In genomic region chr3:195868866-195869412, GRCh38 we compare ENCODE assay signal across 23 cellular contexts. TPM values are rescaled to one million over a fixed set of nuclear protein-coding genes. Genes with fewer than 3 reads are reported as not detected.
DNase-seq lines count a peak whose midpoint lies in the region; ATAC-seq and TF ChIP-seq lines count a peak whose summit lies in the region.
"Had no signal": no experiment of that assay in that cellular context is flagged by ENCODE, and none has a peak within 500 bp of the region (broad histone marks: within the 10 kb centered on the region; RNA-seq: fewer than 3 reads in every experiment).

No MANE protein-coding gene starts in this region.

- H3K27ac Mint-ChIP-seq in activated CD8-positive, alpha-beta T cell treated with anti-CD3 and anti-CD28 coated beads, Interleukin-2, amount 10 ng/mL, durations not matched to agents 7 days and 5 days: no peak overlapping the region
- no peak overlapping the region for H3K27ac Mint-ChIP-seq in activated CD8-positive, alpha-beta T cell treated with anti-CD3 and anti-CD28 coated beads for 36 hours

- no peaks in the 10 kb centered on the region for H3K27me3 ChIP-seq in Panc1 (ENCODE audit: control insufficient read depth, insufficient read depth, low read length)
- no peaks in the 10 kb centered on the region for H3K27me3 ChIP-seq in spleen (replicated peaks in 1 of 7)

- intact Hi-C loops in activated CD8-positive, alpha-beta T cell treated with anti-CD3 and anti-CD28 coated beads for 36 hours (cut with micrococcal nuclease): no loop called here
- intact Hi-C loops in Panc1 (cut with micrococcal nuclease; ENCODE audit: unreplicated experiment): no loop called here
- intact Hi-C loops in spleen (cut with DNase I; ENCODE audit: low total_unique reads): no loop called here
- intact Hi-C loops in lower leg skin (cut with DNase I; ENCODE audit: low total_unique reads): loop anchor here (10.0 kb wide), 1 partner anchor 46 kb away; no protein-coding TSS in a partner anchor

- CTCF ChIA-PET in activated CD8-positive, alpha-beta T cell treated with anti-CD3 and anti-CD28 coated beads, Interleukin-2, amount 10 ng/mL, durations not matched to agents 7 days and 5 days (lab: Charles Lee): no interaction called here
- CTCF ChIA-PET in activated CD8-positive, alpha-beta T cell treated with anti-CD3 and anti-CD28 coated beads for 36 hours (lab: Charles Lee): no interaction called here
- CTCF ChIA-PET in Panc1 (lab: Charles Lee): no interaction called here

- H3K4me1 ChIP-seq in Panc1 (ENCODE audit: control insufficient read depth, insufficient read depth, low read length): peaks cover 5% of the 10 kb centered on the region; the same call in 1 of the 2 replicates
- peaks cover 0 to under 1% (median under 1%) of the 10 kb centered on the region in 6 donors for H3K4me1 ChIP-seq in spleen

- no peaks in the 10 kb centered on the region for H3K27me3 Mint-ChIP-seq in activated CD8-positive, alpha-beta T cell treated with anti-CD3 and anti-CD28 coated beads, Interleukin-2, amount 10 ng/mL, durations not matched to agents 7 days and 5 days (ENCODE audit: low read depth)
- no peaks in the 10 kb centered on the region for H3K27me3 Mint-ChIP-seq in activated CD8-positive, alpha-beta T cell treated with anti-CD3 and anti-CD28 coated beads for 36 hours
- H3K27me3 Mint-ChIP-seq: CD4-positive, alpha-beta memory T cell; T-cell had no signal

- peak; percentile 27 for ATAC-seq in activated CD8-positive, alpha-beta T cell treated with anti-CD3 and anti-CD28 coated beads, Interleukin-2, amount 10 ng/mL, durations not matched to agents 7 days and 5 days
- ATAC-seq in activated CD8-positive, alpha-beta T cell treated with anti-CD3 and anti-CD28 coated beads for 36 hours: no peak
- ATAC-seq in Panc1: 0 out of 2 replicates have a peak, but pooled peaks have one; percentile 16
- no peak for ATAC-seq in SK-N-SH treated with all-trans-retinoic acid at 6 μM for 48 hours
- ATAC-seq: A549, Right ventricle myocardium inferior, T-cell had no signal

- H3K4me3 ChIP-seq in Panc1 (ENCODE audit: low read depth in 2 of 2, low read length in 2 of 2): no peak overlapping the region
- no peak overlapping the region for H3K4me3 ChIP-seq in spleen
- H3K4me3 ChIP-seq in lower leg skin (ENCODE audit: low read depth, poor library complexity, severe bottlenecking): no peak overlapping the region
- H3K4me3 ChIP-seq: A549 had no signal

- peaks cover 11% of the 10 kb centered on the region for H3K36me3 Mint-ChIP-seq in activated CD8-positive, alpha-beta T cell treated with anti-CD3 and anti-CD28 coated beads, Interleukin-2, amount 10 ng/mL, durations not matched to agents 7 days and 5 days (ENCODE audit: low read depth)
- H3K36me3 Mint-ChIP-seq in activated CD8-positive, alpha-beta T cell treated with anti-CD3 and anti-CD28 coated beads for 36 hours (ENCODE audit: low read depth): no peaks in the 10 kb centered on the region

- BruUV-seq in Panc1 (replicated peaks; lab: Mats Ljungman, UMichigan): no TSS peak

- no peak for DNase-seq in activated CD8-positive, alpha-beta T cell treated with anti-CD3 and anti-CD28 coated beads, Interleukin-2, amount 10 ng/mL, durations not matched to agents 7 days and 5 days
- DNase-seq in activated CD8-positive, alpha-beta T cell treated with anti-CD3 and anti-CD28 coated beads for 36 hours: no peak
- DNase-seq in Panc1 (ENCODE audit: low read depth, low spot score) (no peak), left kidney (ENCODE audit: low read depth, low spot score) (peak; percentile 24), spleen (peak; percentile 76), lower leg skin (ENCODE audit: low spot score in 2 of 2) (no peak), NCI-H1930 (lab: John Stamatoyannopoulos, UW) (no peak)
- DNase-seq: Calu3; CD4-positive, alpha-beta memory T cell; GF-D8; HFFc6; KBM-7; NCI-H1436; NCI-H2029; NCI-H2171 treated with DMSO at 0.1 percent for 48 hours; NCI-H510A treated with DMSO at 0.1 percent for 48 hours; NCI-H82; T-cell had no signal

- H3K4me3 Mint-ChIP-seq in activated CD8-positive, alpha-beta T cell treated with anti-CD3 and anti-CD28 coated beads, Interleukin-2, amount 10 ng/mL, durations not matched to agents 7 days and 5 days: no peak overlapping the region
- H3K4me3 Mint-ChIP-seq in activated CD8-positive, alpha-beta T cell treated with anti-CD3 and anti-CD28 coated beads for 36 hours: no peak overlapping the region
- H3K4me3 Mint-ChIP-seq: CD4-positive, alpha-beta memory T cell; HFFc6; T-cell had no signal

- no peaks in the 10 kb centered on the region for H3K9me3 Mint-ChIP-seq in activated CD8-positive, alpha-beta T cell treated with anti-CD3 and anti-CD28 coated beads, Interleukin-2, amount 10 ng/mL, durations not matched to agents 7 days and 5 days (ENCODE audit: insufficient read depth)
- H3K9me3 Mint-ChIP-seq in activated CD8-positive, alpha-beta T cell treated with anti-CD3 and anti-CD28 coated beads for 36 hours: no peaks in the 10 kb centered on the region
- H3K9me3 Mint-ChIP-seq: HFFc6, T-cell had no signal

- no peaks in the 10 kb centered on the region for H3K4me1 Mint-ChIP-seq in activated CD8-positive, alpha-beta T cell treated with anti-CD3 and anti-CD28 coated beads, Interleukin-2, amount 10 ng/mL, durations not matched to agents 7 days and 5 days (ENCODE audit: low read depth)
- H3K4me1 Mint-ChIP-seq in activated CD8-positive, alpha-beta T cell treated with anti-CD3 and anti-CD28 coated beads for 36 hours (ENCODE audit: low read depth): no peaks in the 10 kb centered on the region
- H3K4me1 Mint-ChIP-seq: T-cell had no signal

- H3K9me3 ChIP-seq in Panc1 (ENCODE audit: control insufficient read depth, insufficient read depth, low read depth, low read length): no peaks in the 10 kb centered on the region
- H3K9me3 ChIP-seq in spleen: no peaks in the 10 kb centered on the region
- H3K9me3 ChIP-seq: A549 had no signal

- H3K36me3 ChIP-seq in Panc1 (ENCODE audit: control insufficient read depth, insufficient read depth, low read length) (no peaks in the 10 kb centered on the region; the same call in 1 of the 2 replicates), spleen (peaks cover 0 to 97% (median 74%) of the 10 kb centered on the region in 6 donors)

- no peak for TF ChIP-seq CTCF in activated CD8-positive, alpha-beta T cell treated with anti-CD3 and anti-CD28 coated beads for 36 hours (IDR thresholded peaks at IDR 0.05)
- no peak for TF ChIP-seq CTCF in Panc1 (IDR thresholded peaks at IDR 0.05)
- no peak for TF ChIP-seq CTCF in spleen (IDR thresholded peaks at IDR 0.05 in 8 of 11, conservative IDR thresholded peaks at IDR 0.05 in 3 of 11)
- TF ChIP-seq CTCF in lower leg skin (IDR thresholded peaks at IDR 0.05): no peak

- no peak for TF ChIP-seq POLR2A in spleen (IDR thresholded peaks at IDR 0.05)
- TF ChIP-seq POLR2A in lower leg skin (IDR thresholded peaks at IDR 0.05): no peak

- WGBS in spleen, 5 donors: 87 to 93% (median 90%) methylated on average over 17 to 30 of the region's 30 CpGs
- WGBS in lower leg skin, 2 donors: 85 to 89% methylated on average over 16 to 27 of the region's 30 CpGs

- in situ Hi-C loops in Panc1 (cut with HindIII; ENCODE audit: low pct_unique_long_range_greater_than_20kb, low sequenced_read_pairs): no loop called here

- no peak overlapping the region for H3K27ac ChIP-seq in Panc1 (ENCODE audit: low read length)
- no peak overlapping the region for H3K27ac ChIP-seq in spleen
- H3K27ac ChIP-seq: A549 had no signal

- POLR2A ChIA-PET in activated CD8-positive, alpha-beta T cell treated with anti-CD3 and anti-CD28 coated beads, Interleukin-2, amount 10 ng/mL, durations not matched to agents 7 days and 5 days (lab: Charles Lee): no interaction called here
- POLR2A ChIA-PET in activated CD8-positive, alpha-beta T cell treated with anti-CD3 and anti-CD28 coated beads for 36 hours (lab: Charles Lee): interaction anchor here (1.0 kb wide), 1 partner anchor 13 kb away, joined by 3 read pairs; no protein-coding TSS in a partner anchor
- POLR2A ChIA-PET in Panc1 (lab: Charles Lee): no interaction called here

TF ChIP-seq in SK-N-SH treated with all-trans-retinoic acid at 6 μM for 48 hours, 23 proteins besides CTCF, POLR2A, EP300 and RAD21 (continues in another document):
- TF ChIP-seq, protein P1, sequence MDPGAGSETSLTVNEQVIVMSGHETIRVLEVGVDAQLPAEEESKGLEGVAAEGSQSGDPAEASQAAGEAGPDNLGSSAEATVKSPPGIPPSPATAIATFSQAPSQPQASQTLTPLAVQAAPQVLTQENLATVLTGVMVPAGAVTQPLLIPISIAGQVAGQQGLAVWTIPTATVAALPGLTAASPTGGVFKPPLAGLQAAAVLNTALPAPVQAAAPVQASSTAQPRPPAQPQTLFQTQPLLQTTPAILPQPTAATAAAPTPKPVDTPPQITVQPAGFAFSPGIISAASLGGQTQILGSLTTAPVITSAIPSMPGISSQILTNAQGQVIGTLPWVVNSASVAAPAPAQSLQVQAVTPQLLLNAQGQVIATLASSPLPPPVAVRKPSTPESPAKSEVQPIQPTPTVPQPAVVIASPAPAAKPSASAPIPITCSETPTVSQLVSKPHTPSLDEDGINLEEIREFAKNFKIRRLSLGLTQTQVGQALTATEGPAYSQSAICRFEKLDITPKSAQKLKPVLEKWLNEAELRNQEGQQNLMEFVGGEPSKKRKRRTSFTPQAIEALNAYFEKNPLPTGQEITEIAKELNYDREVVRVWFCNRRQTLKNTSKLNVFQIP (CRISPR knock-in tag; IDR thresholded peaks at IDR 0.05; ENCODE audit: borderline replicate concordance, low read depth): no peak
- no peak for TF ChIP-seq ZNF565 (CRISPR knock-in tag; conservative IDR thresholded peaks at IDR 0.05; ENCODE audit: low read depth)
- TF ChIP-seq TCF4 (CRISPR knock-in tag; IDR thresholded peaks at IDR 0.05; ENCODE audit: borderline replicate concordance): no peak
- TF ChIP-seq ISL1 (CRISPR knock-in tag; IDR thresholded peaks at IDR 0.05): no peak
- TF ChIP-seq CSDC2 (CRISPR knock-in tag; IDR thresholded peaks at IDR 0.05): no peak
- no peak for TF ChIP-seq ZC3H10 (CRISPR knock-in tag; IDR thresholded peaks at IDR 0.05)

RNA-seq across cellular contexts. Expression of gene TNK2, which starts 39.4 kb away (rescaled TPM):
- 100 to 1,000 TPM; 110 to 127 TPM for total RNA-seq in activated CD8-positive, alpha-beta T cell treated with anti-CD3 and anti-CD28 coated beads, Interleukin-2, amount 10 ng/mL, durations not matched to agents 7 days and 5 days
- 10 to 100 TPM; 41.9 to 43.0 TPM for total RNA-seq in activated CD8-positive, alpha-beta T cell treated with anti-CD3 and anti-CD28 coated beads for 36 hours
- total RNA-seq in Panc1 (2021; ENCODE audit: unreplicated experiment) (72.3 TPM), spleen (100 to 1,000 TPM in 2 of 7 donors, 10 to 100 TPM in 5; 34.4 to 104 (median 81.4) TPM), lower leg skin (100 to 1,000 TPM in 1 of 4 donors, 10 to 100 TPM in 3; 42.3 to 105 (median 53.1) TPM)
- 89.5 TPM for polyA plus RNA-seq in Panc1 (2012; ENCODE audit: insufficient read length)
- 10 to 100 TPM; 30.6 to 86.4 (median 71.0) TPM for polyA plus RNA-seq in spleen

RNA-seq across cellular contexts. Expression of gene MUC4, which starts 57.2 kb away (rescaled TPM):
- total RNA-seq in activated CD8-positive, alpha-beta T cell treated with anti-CD3 and anti-CD28 coated beads, Interleukin-2, amount 10 ng/mL, durations not matched to agents 7 days and 5 days: under 1 TPM in 1 of 2 experiments, not detected in 1; 0.05 TPM
- under 1 TPM; 0.20 to 0.31 TPM for total RNA-seq in activated CD8-positive, alpha-beta T cell treated with anti-CD3 and anti-CD28 coated beads for 36 hours
- 0.03 TPM for total RNA-seq in Panc1 (2021; ENCODE audit: unreplicated experiment)
- polyA plus RNA-seq in Panc1 (2012; ENCODE audit: insufficient read length): not detected
- not detected for total RNA-seq in spleen
- under 1 TPM in 2 of 3 donors, not detected in 1; 0.02 to 0.03 TPM for polyA plus RNA-seq in spleen
- total RNA-seq in lower leg skin: not detected
- total RNA-seq: CD4-positive, alpha-beta memory T cell; H4; HFFc6; Right ventricle myocardium inferior had no signal
- polyA plus RNA-seq: BJ; CD4-positive, alpha-beta memory T cell had no signal

Comparison
In these comparisons a context has a peak if more than half of its experiments do, and no peak if none do; other contexts are left out.
1. ATAC-seq: peak in activated CD8-positive, alpha-beta T cell treated with anti-CD3 and anti-CD28 coated beads, Interleukin-2, amount 10 ng/mL, durations not matched to agents 7 days and 5 days (single experiment) and Panc1 (single experiment); none in activated CD8-positive, alpha-beta T cell treated with anti-CD3 and anti-CD28 coated beads for 36 hours (single experiment) and SK-N-SH treated with all-trans-retinoic acid at 6 μM for 48 hours (single experiment).
2. DNase-seq: peak in left kidney (single experiment) and spleen (single experiment); none in activated CD8-positive, alpha-beta T cell treated with anti-CD3 and anti-CD28 coated beads, Interleukin-2, amount 10 ng/mL, durations not matched to agents 7 days and 5 days (single experiment), activated CD8-positive, alpha-beta T cell treated with anti-CD3 and anti-CD28 coated beads for 36 hours (single experiment), Panc1 (single experiment), lower leg skin (0 of 2) and NCI-H1930 (0 of 2).